ENCODE assay signal across 10 cellular contexts in genomic region chr20:25308671-25309394, GRCh38.
DNase-seq lines count a peak whose midpoint lies in the region; ATAC-seq, FAIRE-seq and TF ChIP-seq lines count a peak whose summit lies in the region.
"Had no signal": no experiment of that assay in that cellular context is flagged by ENCODE, and none has a peak within 500 bp of the region (broad histone marks: within the 10 kb centered on the region; RNA-seq: fewer than 3 reads in every experiment).

No MANE protein-coding gene starts in this region.

- H3K4me1 Mint-ChIP-seq in activated naive CD4-positive, alpha-beta T cell treated with anti-CD3 and anti-CD28 coated beads for 36 hours (ENCODE audit: low read depth): peaks cover 30% of the 10 kb centered on the region
- peaks cover 34% of the 10 kb centered on the region for H3K4me1 Mint-ChIP-seq in activated T-helper 1 cell treated with anti-CD3 and anti-CD28 coated beads, Interleukin-12 subunit alpha, Interleukin-12 subunit beta, Interleukin-2, Interleukin-4 antibody, amounts not matched to agents 30 ng/mL and 10 ng/mL and 1 ng/mL, durations not matched to agents 14 hours and 24 hours and 36 hours (ENCODE audit: low read depth)

- H3K9me3 Mint-ChIP-seq in activated naive CD4-positive, alpha-beta T cell treated with anti-CD3 and anti-CD28 coated beads, Interleukin-2, amount 50 U/mL, for 72 hours: no peaks in the 10 kb centered on the region
- H3K9me3 Mint-ChIP-seq in activated naive CD4-positive, alpha-beta T cell treated with anti-CD3 and anti-CD28 coated beads for 36 hours: no peaks in the 10 kb centered on the region
- no peaks in the 10 kb centered on the region for H3K9me3 Mint-ChIP-seq in activated T-helper 1 cell treated with anti-CD3 and anti-CD28 coated beads, Interleukin-12 subunit alpha, Interleukin-12 subunit beta, Interleukin-2, Interleukin-4 antibody, amounts not matched to agents 30 ng/mL and 10 ng/mL and 1 ng/mL, durations not matched to agents 14 hours and 24 hours and 36 hours
- H3K9me3 Mint-ChIP-seq: CD8-positive, alpha-beta T cell had no signal

- no peak for TF ChIP-seq CTCF in kidney (IDR thresholded peaks at IDR 0.05; ENCODE audit: borderline replicate concordance, extremely low read depth, insufficient read depth)
- no peak for TF ChIP-seq CTCF in transverse colon (IDR thresholded peaks at IDR 0.05)

- H3K4me3 Mint-ChIP-seq in activated naive CD4-positive, alpha-beta T cell treated with anti-CD3 and anti-CD28 coated beads for 36 hours: no peak overlapping the region
- H3K4me3 Mint-ChIP-seq in activated T-helper 1 cell treated with anti-CD3 and anti-CD28 coated beads, Interleukin-12 subunit alpha, Interleukin-12 subunit beta, Interleukin-2, Interleukin-4 antibody, amounts not matched to agents 30 ng/mL and 10 ng/mL and 1 ng/mL, durations not matched to agents 14 hours and 24 hours and 36 hours: no peak overlapping the region
- H3K4me3 Mint-ChIP-seq: CD8-positive, alpha-beta T cell had no signal

- peaks cover 0 to 3% of the 10 kb centered on the region in 2 donors for H3K36me3 ChIP-seq in kidney (ENCODE audit: control insufficient read depth in 1 of 2, insufficient read depth in 2 of 2, low read length in 2 of 2)
- H3K36me3 ChIP-seq in transverse colon: peaks cover 0 to 14% (median 0%) of the 10 kb centered on the region in 4 donors

- no peak for TF ChIP-seq POLR2A in transverse colon (IDR thresholded peaks at IDR 0.05)

- no peak overlapping the region for H3K9ac ChIP-seq in kidney (ENCODE audit: low read length in 2 of 2)

- no peaks in the 10 kb centered on the region for H3K27me3 Mint-ChIP-seq in activated naive CD4-positive, alpha-beta T cell treated with anti-CD3 and anti-CD28 coated beads for 36 hours (ENCODE audit: low read depth)
- H3K27me3 Mint-ChIP-seq in activated T-helper 1 cell treated with anti-CD3 and anti-CD28 coated beads, Interleukin-12 subunit alpha, Interleukin-12 subunit beta, Interleukin-2, Interleukin-4 antibody, amounts not matched to agents 30 ng/mL and 10 ng/mL and 1 ng/mL, durations not matched to agents 14 hours and 24 hours and 36 hours (ENCODE audit: insufficient read depth): no peaks in the 10 kb centered on the region

- in situ Hi-C loops in transverse colon (cut with MboI; ENCODE audit: low pct_ligation_motif_present in 1 of 4, low pct_unique_long_range_greater_than_20kb in 1 of 4, low sequenced_read_pairs in 3 of 4): loop anchor here in 3 of 4 donors (10.0 kb wide), 2 partner anchors 86 to 96 kb away; partner anchors contain the start of genes GINS1 (in 2 of the 3) and ABHD12 (in 1 of the 3)

- peaks cover 9 to 17% of the 10 kb centered on the region in 2 donors for H3K4me1 ChIP-seq in kidney (ENCODE audit: control insufficient read depth in 1 of 2, insufficient read depth in 1 of 2, low read depth in 1 of 2, low read length in 2 of 2)
- H3K4me1 ChIP-seq in transverse colon: peaks cover 22 to 43% (median 29%) of the 10 kb centered on the region in 4 donors

- CTCF ChIA-PET in activated naive CD4-positive, alpha-beta T cell treated with anti-CD3 and anti-CD28 coated beads for 36 hours (lab: Charles Lee): interaction anchor here (0.6 to 5.3 kb wide), 5 partner anchors 13 to 152 kb away, joined by 3 to 25 read pairs (median 3); no protein-coding TSS in a partner anchor

- no peaks in the 10 kb centered on the region for H3K27me3 ChIP-seq in transverse colon
- H3K27me3 ChIP-seq: cardiac muscle cell had no signal

- H3K9me3 ChIP-seq in kidney (ENCODE audit: control insufficient read depth in 1 of 2, low read length in 2 of 2): no peaks in the 10 kb centered on the region
- no peaks in the 10 kb centered on the region for H3K9me3 ChIP-seq in transverse colon

- TF ChIP-seq EP300 in transverse colon (IDR thresholded peaks at IDR 0.05; ENCODE audit: low read depth): no peak

- ATAC-seq in activated naive CD4-positive, alpha-beta T cell treated with anti-CD3 and anti-CD28 coated beads, Interleukin-2, amount 50 U/mL, for 72 hours: peak in 1 of 2 donors; percentile 21
- ATAC-seq in HG03565 (IDR thresholded peaks at IDR 0.05; ENCODE audit: unreplicated experiment): no peak
- ATAC-seq: CD8-positive, alpha-beta T cell had no signal

- intact Hi-C loops in activated naive CD4-positive, alpha-beta T cell treated with anti-CD3 and anti-CD28 coated beads for 36 hours (cut with micrococcal nuclease): no loop called here
- intact Hi-C loops in activated T-helper 1 cell treated with anti-CD3 and anti-CD28 coated beads, Interleukin-12 subunit alpha, Interleukin-12 subunit beta, Interleukin-2, Interleukin-4 antibody, amounts not matched to agents 30 ng/mL and 10 ng/mL and 1 ng/mL, durations not matched to agents 14 hours and 24 hours and 36 hours (cut with micrococcal nuclease): no loop called here
- intact Hi-C loops in kidney (cut with DNase I) (no loop called here), transverse colon (cut with DNase I; ENCODE audit: low total_unique reads) (loop anchor here (5.0 kb wide), 1 partner anchor 88 kb away; no protein-coding TSS in a partner anchor)

- H3K4me3 ChIP-seq in kidney (ENCODE audit: low read length in 2 of 2) (no peak overlapping the region), transverse colon (no peak overlapping the region)
- H3K4me3 ChIP-seq: cardiac muscle cell had no signal

- DNase-seq in activated naive CD4-positive, alpha-beta T cell treated with anti-CD3 and anti-CD28 coated beads, Interleukin-2, amount 50 U/mL, for 72 hours (ENCODE audit: low spot score in 2 of 2): no peak
- DNase-seq in activated naive CD4-positive, alpha-beta T cell treated with anti-CD3 and anti-CD28 coated beads for 36 hours: no peak
- no peak for DNase-seq in activated T-helper 1 cell treated with anti-CD3 and anti-CD28 coated beads, Interleukin-12 subunit alpha, Interleukin-12 subunit beta, Interleukin-2, Interleukin-4 antibody, amounts not matched to agents 30 ng/mL and 10 ng/mL and 1 ng/mL, durations not matched to agents 14 hours and 24 hours and 36 hours (ENCODE audit: low spot score)
- DNase-seq in kidney (peak; percentile 71), transverse colon (no peak)
- no peak for DNase-seq in stimulated activated CD4-positive, alpha-beta T cell treated with anti-CD3 and anti-CD28 coated beads, Interleukin-4, amount 100 ng/mL, for 24 hours
- no peak for DNase-seq in activated CD4-positive, CD25-positive, alpha-beta regulatory T cell (lab: John Stamatoyannopoulos, UW)
- DNase-seq: CD8-positive, alpha-beta T cell had no signal

- H3K27ac Mint-ChIP-seq in activated naive CD4-positive, alpha-beta T cell treated with anti-CD3 and anti-CD28 coated beads, Interleukin-2, amount 50 U/mL, for 72 hours: peak overlapping the region; percentile 65 to 90
- no peak overlapping the region for H3K27ac Mint-ChIP-seq in activated naive CD4-positive, alpha-beta T cell treated with anti-CD3 and anti-CD28 coated beads for 36 hours
- peak overlapping the region; percentile 63 for H3K27ac Mint-ChIP-seq in activated T-helper 1 cell treated with anti-CD3 and anti-CD28 coated beads, Interleukin-12 subunit alpha, Interleukin-12 subunit beta, Interleukin-2, Interleukin-4 antibody, amounts not matched to agents 30 ng/mL and 10 ng/mL and 1 ng/mL, durations not matched to agents 14 hours and 24 hours and 36 hours
- H3K27ac Mint-ChIP-seq: CD8-positive, alpha-beta T cell had no signal

- no peak for FAIRE-seq in kidney (lab: Jason Lieb, UNC)

- no peaks in the 10 kb centered on the region for H3K36me3 Mint-ChIP-seq in activated naive CD4-positive, alpha-beta T cell treated with anti-CD3 and anti-CD28 coated beads, Interleukin-2, amount 50 U/mL, for 72 hours
- H3K36me3 Mint-ChIP-seq in activated naive CD4-positive, alpha-beta T cell treated with anti-CD3 and anti-CD28 coated beads for 36 hours (ENCODE audit: low read depth): no peaks in the 10 kb centered on the region
- peaks cover 3% of the 10 kb centered on the region for H3K36me3 Mint-ChIP-seq in activated T-helper 1 cell treated with anti-CD3 and anti-CD28 coated beads, Interleukin-12 subunit alpha, Interleukin-12 subunit beta, Interleukin-2, Interleukin-4 antibody, amounts not matched to agents 30 ng/mL and 10 ng/mL and 1 ng/mL, durations not matched to agents 14 hours and 24 hours and 36 hours (ENCODE audit: low read depth)

- 77% methylated on average over 17 of the region's 17 CpGs; no CpG with 5 or more reads in 1 of the 2 donors for WGBS in transverse colon (ENCODE audit: low coverage in 1 of 2), 2 donors

- H3K27ac ChIP-seq in kidney (ENCODE audit: low read depth in 2 of 2, low read length in 2 of 2) (no peak overlapping the region), transverse colon (peak overlapping the region; percentile 86 to 87 (median 87))

Comparison
In these comparisons a context has a peak if more than half of its experiments do, and no peak if none do; other contexts are left out.
1. H3K27ac ChIP-seq: peak in transverse colon (4 of 4); none in kidney (0 of 2).